ENCODE assay signal across 16 cellular contexts in the genomic region with DNA sequence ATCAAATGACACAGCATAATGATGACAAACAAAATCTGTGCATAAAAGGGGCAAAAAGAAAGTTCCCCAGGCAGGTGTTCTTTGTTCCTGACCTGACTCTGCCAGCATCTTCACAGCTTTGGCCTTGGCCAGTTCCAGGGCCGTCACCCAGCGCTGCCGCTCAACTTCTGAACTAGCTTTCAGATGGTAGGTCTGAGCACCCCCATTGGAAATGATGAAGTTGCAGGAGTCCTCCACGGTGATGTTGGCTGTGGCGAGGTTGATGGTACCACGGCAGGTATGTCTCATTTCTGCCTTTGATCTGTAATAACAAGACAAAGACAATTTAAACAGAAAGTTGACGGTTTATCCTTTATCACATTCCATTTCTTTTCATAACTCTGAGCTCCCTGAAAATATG. TPM values are rescaled to one million over a fixed set of nuclear protein-coding genes. Genes with fewer than 3 reads are reported as not detected.
DNase-seq lines count a peak whose midpoint lies in the region; TF ChIP-seq lines count a peak whose summit lies in the region.
"Had no signal": no experiment of that assay in that cellular context is flagged by ENCODE, and none has a peak within 500 bp of the region (broad histone marks: within the 10 kb centered on the region; RNA-seq: fewer than 3 reads in every experiment).

No MANE protein-coding gene starts in this region.

- TF ChIP-seq CTCF in H9 (conservative IDR thresholded peaks at IDR 0.05) (no peak), osteocyte (IDR thresholded peaks at IDR 0.05) (no peak)

- DNase-seq in activated CD4-positive, alpha-beta T cell treated with anti-CD3 and anti-CD28 coated beads for 48 hours: peak; percentile 49
- DNase-seq in activated CD4-positive, alpha-beta T cell treated with anti-CD3 and anti-CD28 coated beads for 1 hour: no peak
- peak; percentile 32 for DNase-seq in activated naive CD4-positive, alpha-beta T cell treated with anti-CD3 and anti-CD28 coated beads for 36 hours
- no peak for DNase-seq in activated naive CD4-positive, alpha-beta T cell (lab: John Stamatoyannopoulos, UW)
- DNase-seq in H9 (no peak), osteocyte (ENCODE audit: extremely low spot score, unreplicated experiment) (peak; percentile 59), islet precursor cell (no peak), NAMALWA (ENCODE audit: low spot score) (no peak)
- DNase-seq: CD8-positive, alpha-beta memory T cell; DMS79; H7; NCI-H1417 treated with DMSO at 0.1 percent for 48 hours; NCI-H2029; NCI-H748 treated with DMSO at 0.1 percent for 48 hours; OCI-M1 had no signal

- WGBS in H9 (ENCODE audit: extremely low coverage, insufficient read length, low lambda C conversion rate): no CpG with 5 or more reads among the region's 7 CpGs

- H3K79me2 ChIP-seq in H9 (ENCODE audit: insufficient read depth, low read length): peaks cover 16% of the 10 kb centered on the region; the same call in 1 of the 2 replicates

- no peak overlapping the region for H2BK120ac ChIP-seq in H9 (ENCODE audit: low read depth, low read length, poor library complexity, severe bottlenecking)

- no peaks in the 10 kb centered on the region for H3K9me3 Mint-ChIP-seq in activated naive CD4-positive, alpha-beta T cell treated with anti-CD3 and anti-CD28 coated beads for 36 hours
- no peaks in the 10 kb centered on the region for H3K9me3 Mint-ChIP-seq in H9
- no peaks in the 10 kb centered on the region for H3K9me3 Mint-ChIP-seq in osteocyte (ENCODE audit: unreplicated experiment)
- H3K9me3 Mint-ChIP-seq: CD8-positive, alpha-beta memory T cell had no signal

- H3K23me2 ChIP-seq in H9 (ENCODE audit: insufficient read length, low read depth, low read length, poor library complexity, severe bottlenecking): peaks cover 6% of the 10 kb centered on the region

- H2AFZ ChIP-seq in H9 (ENCODE audit: low read length): no peak overlapping the region

- H3K23ac ChIP-seq in H9 (ENCODE audit: insufficient read length, low read depth, low read length): no peak overlapping the region

- no peaks in the 10 kb centered on the region for H4K20me1 ChIP-seq in H9 (ENCODE audit: control insufficient read depth, insufficient read depth, insufficient read length)

- peaks cover 48% of the 10 kb centered on the region for H3K4me1 Mint-ChIP-seq in activated naive CD4-positive, alpha-beta T cell treated with anti-CD3 and anti-CD28 coated beads for 36 hours (ENCODE audit: low read depth)
- H3K4me1 Mint-ChIP-seq in H9: peaks cover 12 to 14% of the 10 kb centered on the region in 2 experiments
- peaks cover 35% of the 10 kb centered on the region for H3K4me1 Mint-ChIP-seq in osteocyte (ENCODE audit: unreplicated experiment)

- H4K8ac ChIP-seq in H9 (replicated peaks; ENCODE audit: insufficient read length, low read depth, low read length): no peak overlapping the region

- H3K27me3 Mint-ChIP-seq in activated naive CD4-positive, alpha-beta T cell treated with anti-CD3 and anti-CD28 coated beads for 36 hours (ENCODE audit: low read depth): no peaks in the 10 kb centered on the region
- H3K27me3 Mint-ChIP-seq in H9 (ENCODE audit: low read depth) (no peaks in the 10 kb centered on the region), osteocyte (ENCODE audit: unreplicated experiment) (no peaks in the 10 kb centered on the region)
- H3K27me3 Mint-ChIP-seq: CD8-positive, alpha-beta memory T cell had no signal

- peaks cover 2% of the 10 kb centered on the region; the same call in 1 of the 2 replicates for H3K4me1 ChIP-seq in H9 (ENCODE audit: insufficient read depth, low read length)

- H2BK20ac ChIP-seq in H9 (ENCODE audit: low read depth, low read length, poor library complexity, severe bottlenecking): no peak overlapping the region

- no peak overlapping the region for H3T11ph ChIP-seq in H9 (ENCODE audit: low read length)

- H3K9ac ChIP-seq in H9 (ENCODE audit: extremely low read depth, insufficient read length, low read length): no peak overlapping the region
- H3K9ac ChIP-seq: BLaER1 treated with 17β-estradiol and CSF1 and Interleukin-3, amounts not matched to agents 10 nM and 100 nM had no signal

- H3K4ac ChIP-seq in H9 (ENCODE audit: low read depth, low read length): no peak overlapping the region

- no peaks in the 10 kb centered on the region for H3K27me3 ChIP-seq in H9 (ENCODE audit: insufficient read depth, low read length)
- H3K27me3 ChIP-seq: BLaER1 treated with 17β-estradiol and CSF1 and Interleukin-3, amounts not matched to agents 10 nM and 100 nM had no signal

- H4K5ac ChIP-seq in H9 (ENCODE audit: insufficient read length, low read depth, low read length): no peak overlapping the region

- no peak overlapping the region for H3K27ac Mint-ChIP-seq in activated naive CD4-positive, alpha-beta T cell treated with anti-CD3 and anti-CD28 coated beads for 36 hours
- H3K27ac Mint-ChIP-seq in H9 (no peak overlapping the region), osteocyte (ENCODE audit: unreplicated experiment) (no peak overlapping the region)
- H3K27ac Mint-ChIP-seq: CD8-positive, alpha-beta memory T cell had no signal

- no peak overlapping the region for H2BK12ac ChIP-seq in H9 (ENCODE audit: insufficient read length, low read depth, low read length)

- H3K56ac ChIP-seq in H9 (ENCODE audit: insufficient read length, low read depth, low read length): no peak overlapping the region

- H4K91ac ChIP-seq in H9 (ENCODE audit: insufficient read length, low read depth, low read length): no peak overlapping the region

- H2BK5ac ChIP-seq in H9 (ENCODE audit: insufficient read length, low read length): no peak overlapping the region

- CTCF ChIA-PET in activated naive CD4-positive, alpha-beta T cell treated with anti-CD3 and anti-CD28 coated beads for 36 hours (lab: Charles Lee): interaction anchor here (0.6 to 1.7 kb wide), 2 partner anchors 14 to 73 kb away, joined by 4 to 8 read pairs; no protein-coding TSS in a partner anchor

- H3K4me3 Mint-ChIP-seq in activated naive CD4-positive, alpha-beta T cell treated with anti-CD3 and anti-CD28 coated beads for 36 hours: no peak overlapping the region
- no peak overlapping the region for H3K4me3 Mint-ChIP-seq in H9
- no peak overlapping the region for H3K4me3 Mint-ChIP-seq in osteocyte (ENCODE audit: unreplicated experiment)

- H3K27ac ChIP-seq in H9 (ENCODE audit: insufficient read length, low read depth, low read length): no peak overlapping the region
- H3K27ac ChIP-seq: BLaER1 treated with 17β-estradiol and CSF1 and Interleukin-3, amounts not matched to agents 10 nM and 100 nM had no signal

- intact Hi-C loops in activated naive CD4-positive, alpha-beta T cell treated with anti-CD3 and anti-CD28 coated beads for 36 hours (cut with micrococcal nuclease): loop anchor here (10.0 kb wide), 1 partner anchor 505 kb away; a partner anchor contains a TSS

- H3K9me3 ChIP-seq in H9 (ENCODE audit: control insufficient read depth, low read depth, low read length): no peaks in the 10 kb centered on the region
- H3K9me3 ChIP-seq: BLaER1 treated with 17β-estradiol and CSF1 and Interleukin-3, amounts not matched to agents 10 nM and 100 nM had no signal

- 0 out of 2 replicates have a peak overlapping the region, but pooled peaks have one; percentile 9 for H2BK15ac ChIP-seq in H9 (ENCODE audit: low read depth, low read length)

- H2AK5ac ChIP-seq in H9 (ENCODE audit: insufficient read length, low read length): no peak overlapping the region

- H3K18ac ChIP-seq in H9 (ENCODE audit: insufficient read length, low read depth, low read length): no peak overlapping the region

- peaks cover 3% of the 10 kb centered on the region for H3K79me1 ChIP-seq in H9 (ENCODE audit: insufficient read depth, low read depth, low read length, poor library complexity, severe bottlenecking)

- H3K4me2 ChIP-seq in H9 (ENCODE audit: insufficient read depth, insufficient read length, low read length): no peak overlapping the region
- H3K4me2 ChIP-seq: BLaER1 treated with 17β-estradiol and CSF1 and Interleukin-3, amounts not matched to agents 10 nM and 100 nM had no signal

- peaks cover 30% of the 10 kb centered on the region for H3K36me3 Mint-ChIP-seq in activated naive CD4-positive, alpha-beta T cell treated with anti-CD3 and anti-CD28 coated beads for 36 hours (ENCODE audit: low read depth)
- peaks cover 18 to 61% (median 57%) of the 10 kb centered on the region in 3 experiments; a peak in 6 of 7 replicates for H3K36me3 Mint-ChIP-seq in H9 (ENCODE audit: insufficient read depth in 1 of 3, low read depth in 3 of 3)
- peaks cover 32% of the 10 kb centered on the region for H3K36me3 Mint-ChIP-seq in osteocyte (ENCODE audit: unreplicated experiment)

- no peak overlapping the region for H3K14ac ChIP-seq in H9 (ENCODE audit: insufficient read depth, low read length)

RNA-seq across cellular contexts. Expression of a gene that starts 5.3 kb away (rescaled TPM):
- 10 to 100 TPM; 33.9 to 37.0 TPM for total RNA-seq in activated naive CD4-positive, alpha-beta T cell treated with anti-CD3 and anti-CD28 coated beads for 36 hours
- 46.7 and 48.5 TPM in 2 replicates for total RNA-seq in H9 (2021)
- 45.7 and 46.0 TPM in 2 replicates for total RNA-seq in osteocyte

RNA-seq across cellular contexts. Expression of a gene that starts 58.5 kb away (rescaled TPM):
- total RNA-seq in activated naive CD4-positive, alpha-beta T cell treated with anti-CD3 and anti-CD28 coated beads for 36 hours: 10 to 100 TPM; 56.7 to 56.8 TPM
- total RNA-seq in H9 (2021) (31.4 and 32.5 TPM in 2 replicates), osteocyte (39.3 and 40.0 TPM in 2 replicates)

Comparison
In these comparisons a context has a peak if more than half of its experiments do, and no peak if none do; other contexts are left out.
1. DNase-seq: peak in activated CD4-positive, alpha-beta T cell treated with anti-CD3 and anti-CD28 coated beads for 48 hours (single experiment), activated naive CD4-positive, alpha-beta T cell treated with anti-CD3 and anti-CD28 coated beads for 36 hours (single experiment) and osteocyte (single experiment); none in activated CD4-positive, alpha-beta T cell treated with anti-CD3 and anti-CD28 coated beads for 1 hour (single experiment), activated naive CD4-positive, alpha-beta T cell (0 of 4), H9 (single experiment), islet precursor cell (single experiment) and NAMALWA (single experiment).